ENCODE assay signal across 9 cellular contexts in the genomic region with DNA sequence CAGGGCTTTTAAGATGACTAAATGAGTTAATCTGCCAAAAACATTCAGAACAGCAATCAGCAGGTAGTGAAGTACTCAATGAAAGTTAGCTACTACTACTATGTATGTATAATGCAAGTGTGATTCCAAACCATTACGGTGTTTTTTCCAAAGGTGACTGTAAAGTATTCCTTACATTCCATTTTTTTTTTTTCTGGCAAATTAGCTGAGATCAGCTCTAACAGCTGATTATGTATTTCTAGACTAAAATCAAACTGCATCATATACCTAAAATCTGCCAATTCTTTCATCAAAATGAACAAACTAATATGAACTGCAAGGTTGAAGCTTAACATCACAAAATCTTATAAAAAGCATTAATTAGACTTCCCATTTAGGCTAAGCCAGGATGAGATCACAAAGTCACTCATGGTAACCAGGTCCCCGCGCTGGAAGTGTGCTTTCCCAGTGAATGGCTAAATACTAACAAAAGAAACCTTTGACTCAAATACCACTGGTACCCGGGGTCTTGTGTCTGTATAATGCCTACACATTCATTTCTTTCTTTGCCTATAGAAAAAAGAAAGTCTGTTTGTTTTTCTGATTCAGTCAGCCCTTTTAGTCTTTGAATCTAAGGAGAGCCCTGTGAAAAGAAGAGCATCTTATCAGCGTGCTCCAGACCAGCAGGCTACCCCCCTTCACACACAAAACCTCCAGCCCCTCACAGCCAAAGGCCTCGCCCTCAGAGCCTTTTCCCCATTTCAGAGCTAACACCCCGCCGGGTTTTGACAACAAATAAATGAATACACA.
DNase-seq lines count a peak whose midpoint lies in the region; ATAC-seq and TF ChIP-seq lines count a peak whose summit lies in the region.
"Had no signal": no experiment of that assay in that cellular context is flagged by ENCODE, and none has a peak within 500 bp of the region (broad histone marks: within the 10 kb centered on the region; RNA-seq: fewer than 3 reads in every experiment).

No MANE protein-coding gene starts in this region.

- no peak overlapping the region; the same call in 1 of the 2 replicates for H3K56ac ChIP-seq in IMR-90 (ENCODE audit: extremely low read depth, insufficient read depth, low read length)

- peaks cover 75% of the 10 kb centered on the region for H3K4me1 ChIP-seq in A673 (ENCODE audit: insufficient read depth, low read length, poor library complexity, severe bottlenecking)
- H3K4me1 ChIP-seq in IMR-90 (ENCODE audit: control insufficient read depth, insufficient read depth, low read length) = peaks cover 25% of the 10 kb centered on the region
- H3K4me1 ChIP-seq in mesodermal cell (ENCODE audit: control insufficient read depth, insufficient read depth, low read length, poor library complexity, severe bottlenecking) = peaks cover 40% of the 10 kb centered on the region

- H2AK9ac ChIP-seq in IMR-90 (replicated peaks; ENCODE audit: low read depth, low read length, poor library complexity) = peak overlapping the region; percentile 55

- peak overlapping the region; percentile 100 for H3K4me2 ChIP-seq in IMR-90 (ENCODE audit: low read depth, low read length)

- peak overlapping the region; percentile 17 for H3K4ac ChIP-seq in IMR-90 (ENCODE audit: low read depth, low read length)

- TF ChIP-seq CTCF in A673 (conservative IDR thresholded peaks at IDR 0.05; ENCODE audit: low read depth, low read length) (no peak), IMR-90 (conservative IDR thresholded peaks at IDR 0.05; ENCODE audit: low read depth, low read length) (no peak), MCF 10A (IDR thresholded peaks at IDR 0.05; ENCODE audit: unreplicated experiment) (no peak)

- H3K79me1 ChIP-seq in IMR-90 (ENCODE audit: low read depth in 1 of 2, low read length in 2 of 2) = peaks cover 8 to 61% of the 10 kb centered on the region in 2 experiments; a peak in 3 of 4 replicates

- no peak for TF ChIP-seq RAD21 in IMR-90 (IDR thresholded peaks at IDR 0.05; ENCODE audit: low read length)

- no TSS peak for BruUV-seq in A673 (replicated peaks; lab: Mats Ljungman, UMichigan)
- no TSS peak for BruUV-seq in IMR-90 (replicated peaks; lab: Mats Ljungman, UMichigan)
- BruUV-seq in MCF 10A (replicated peaks; lab: Mats Ljungman, UMichigan) = no TSS peak

- H4K20me1 ChIP-seq in IMR-90 (ENCODE audit: insufficient read depth, low read length) = peaks cover 56% of the 10 kb centered on the region

- H3K36me3 ChIP-seq in A673 (ENCODE audit: insufficient read depth, low read length, poor library complexity, severe bottlenecking) (no peaks in the 10 kb centered on the region), IMR-90 (ENCODE audit: control insufficient read depth, insufficient read depth, low read length) (peaks cover 3% of the 10 kb centered on the region; the same call in 1 of the 2 replicates), mesodermal cell (ENCODE audit: control insufficient read depth, insufficient read depth, low read length) (peaks cover 3% of the 10 kb centered on the region)

- H3K23ac ChIP-seq in IMR-90 (ENCODE audit: low read depth, low read length) = peak overlapping the region; percentile 79

- H3K27ac Mint-ChIP-seq in MCF 10A (ENCODE audit: low read depth, unreplicated experiment) = peak overlapping the region; percentile 85

- no CpG with 5 or more reads among the region's 8 CpGs for WGBS in IMR-90 (ENCODE audit: extremely low coverage in 2 of 2, insufficient read length in 1 of 2), 2 experiments
- 0 to 6% methylated on average over 1 to 3 of the region's 8 CpGs for WGBS in mesodermal cell (ENCODE audit: insufficient coverage in 2 of 2), 2 experiments

- no peaks in the 10 kb centered on the region for H3K9me3 Mint-ChIP-seq in MCF 10A (ENCODE audit: unreplicated experiment)

- H3K27me3 Mint-ChIP-seq in MCF 10A (ENCODE audit: insufficient read depth, unreplicated experiment) = no peaks in the 10 kb centered on the region

- H3K9ac ChIP-seq in IMR-90 (ENCODE audit: low read depth, low read length) = peak overlapping the region; percentile 99

- H2BK5ac ChIP-seq in IMR-90 (ENCODE audit: low read depth, low read length, poor library complexity, severe bottlenecking) = peak overlapping the region; percentile 77

- H3K4me3 Mint-ChIP-seq in MCF 10A (ENCODE audit: unreplicated experiment) = peak overlapping the region; percentile 92

- H3K27me3 ChIP-seq in A673 (replicated peaks; ENCODE audit: insufficient read depth, low read depth, low read length, poor library complexity) = no peaks in the 10 kb centered on the region
- no peaks in the 10 kb centered on the region for H3K27me3 ChIP-seq in IMR-90 (ENCODE audit: control insufficient read depth, insufficient read depth, low read length)

- peak overlapping the region; percentile 10; the same call in 1 of the 2 replicates for H4K91ac ChIP-seq in IMR-90 (ENCODE audit: insufficient read depth, low read depth, low read length)

- CTCF ChIA-PET in A673 (lab: Charles Lee) = no interaction called here
- CTCF ChIA-PET in IMR-90 (lab: Yijun Ruan, JAX) = interaction anchor here (0.5 to 1.0 kb wide), 3 partner anchors 66 to 178 kb away, joined by 3 to 4 read pairs (median 4); no protein-coding TSS in a partner anchor
- CTCF ChIA-PET in MCF 10A (lab: Yijun Ruan, JAX) = interaction anchor here (0.6 to 5.8 kb wide), 10 partner anchors 11 to 872 kb away, joined by 3 to 33 read pairs (median 6); no protein-coding TSS in a partner anchor

- intact Hi-C loops in A673 (cut with micrococcal nuclease; ENCODE audit: unreplicated experiment) (loop anchor here (5.0 kb wide), 1 partner anchor 87 kb away; a partner anchor contains a TSS), IMR-90 (cut with micrococcal nuclease) (loop anchor here (5.0 to 10.0 kb wide), 4 partner anchors 180 to 517 kb away; no protein-coding TSS in a partner anchor), MCF 10A (cut with micrococcal nuclease) (loop anchor here (5.0 to 10.0 kb wide), 3 partner anchors 180 to 567 kb away; no protein-coding TSS in a partner anchor)

- H3K4me3 ChIP-seq in A673 (ENCODE audit: low read depth, low read length, poor library complexity, severe bottlenecking) (peak overlapping the region; percentile 85), IMR-90 (ENCODE audit: insufficient read depth, low read depth, low read length) (peak overlapping the region; percentile 99), mesodermal cell (ENCODE audit: extremely low read depth, insufficient read depth, low read length, poor library complexity, severe bottlenecking) (peak overlapping the region; percentile 61)

- H2AK5ac ChIP-seq in IMR-90 (ENCODE audit: low read depth, low read length) = 0 out of 2 replicates have a peak overlapping the region, but pooled peaks have one; percentile 6

- H3K14ac ChIP-seq in IMR-90 (replicated peaks; ENCODE audit: low read depth, low read length) = peak overlapping the region; percentile 54

- no peak overlapping the region for H2BK20ac ChIP-seq in IMR-90 (ENCODE audit: low read depth, low read length)

- H2BK15ac ChIP-seq in IMR-90 (ENCODE audit: low read depth, low read length) = no peak overlapping the region

- DNase-seq in A673 (ENCODE audit: low spot score) = no peak
- no peak for DNase-seq in IMR-90
- no peak for DNase-seq in MCF 10A (ENCODE audit: unreplicated experiment)
- no peak for DNase-seq in ureter (ENCODE audit: low spot score)
- no peak for DNase-seq in NAMALWA (ENCODE audit: low spot score)
- DNase-seq: T1000 had no signal

- no peaks in the 10 kb centered on the region for H3K36me3 Mint-ChIP-seq in MCF 10A (ENCODE audit: insufficient read depth, unreplicated experiment)

- no peak overlapping the region for H2AFZ ChIP-seq in IMR-90 (replicated peaks; ENCODE audit: low read length, poor library complexity)

- H4K8ac ChIP-seq in IMR-90 (ENCODE audit: low read depth in 2 of 2, low read length in 2 of 2) = peak overlapping the region in 1 of 2 experiments; percentile 3; a peak in 1 of 4 replicates

- in situ Hi-C loops in IMR-90 (cut with MboI; ENCODE audit: low sequenced_read_pairs) = no loop called here

- H2BK120ac ChIP-seq in IMR-90 (ENCODE audit: low read depth, low read length) = no peak overlapping the region

- peak overlapping the region; percentile 98 for H3K18ac ChIP-seq in IMR-90 (ENCODE audit: low read depth, low read length)

- POLR2A ChIA-PET in A673 (lab: Charles Lee; ENCODE audit: low non-redundant PET) = no interaction called here
- POLR2A ChIA-PET in IMR-90 (lab: Charles Lee; ENCODE audit: unreplicated experiment) = no interaction called here
- POLR2A ChIA-PET in MCF 10A (lab: Yijun Ruan, JAX) = interaction anchor here (0.7 to 6.8 kb wide), 15 partner anchors 9 to 175 kb away, joined by 3 to 120 read pairs (median 6); a partner anchor contains a TSS

- no peak for TF ChIP-seq POLR2A in IMR-90 (IDR thresholded peaks at IDR 0.05; ENCODE audit: low read depth, low read length)

- ATAC-seq in IMR-90 (ENCODE audit: low read depth) (no peak), GM18511 (IDR thresholded peaks at IDR 0.05; ENCODE audit: unreplicated experiment) (no peak), HG03025 (IDR thresholded peaks at IDR 0.05; ENCODE audit: low FRiP score, unreplicated experiment) (no peak)

- peaks cover 31% of the 10 kb centered on the region for H3K4me1 Mint-ChIP-seq in MCF 10A (ENCODE audit: insufficient read depth, unreplicated experiment)

- H3K27ac ChIP-seq in A673 (ENCODE audit: low read depth, low read length, poor library complexity, severe bottlenecking) = peak overlapping the region; percentile 83
- H3K27ac ChIP-seq in IMR-90 (ENCODE audit: insufficient read depth, low read length) = peak overlapping the region; percentile 70
- peak overlapping the region; percentile 58 for H3K27ac ChIP-seq in mesodermal cell (ENCODE audit: low read depth, low read length, severe bottlenecking)

- dilution Hi-C loops in IMR-90 (cut with HindIII; ENCODE audit: low sequenced_read_pairs, unreplicated experiment) = no loop called here

- H3K9me3 ChIP-seq in A673 (ENCODE audit: low read depth, low read length, poor library complexity, severe bottlenecking) (no peaks in the 10 kb centered on the region), IMR-90 (ENCODE audit: control insufficient read depth, insufficient read depth, low read length) (no peaks in the 10 kb centered on the region), mesodermal cell (ENCODE audit: control insufficient read depth, low read length) (no peaks in the 10 kb centered on the region)

- H3K9me1 ChIP-seq in IMR-90 (ENCODE audit: insufficient read depth, low read length) = peaks cover 16% of the 10 kb centered on the region

- peak overlapping the region; percentile 27; the same call in 1 of the 2 replicates for H4K5ac ChIP-seq in IMR-90 (ENCODE audit: low read depth, low read length)

TF ChIP-seq in IMR-90, 13 proteins besides CTCF, POLR2A, EP300 and RAD21:
- peak; percentile 27; the same call in 1 of the 2 replicates for TF ChIP-seq MAFK (IDR thresholded peaks at IDR 0.05; ENCODE audit: low read depth, low read length)
- no peak for TF ChIP-seq MAZ (IDR thresholded peaks at IDR 0.05; ENCODE audit: borderline replicate concordance, low read depth, low read length)
